In the genomic region with DNA sequence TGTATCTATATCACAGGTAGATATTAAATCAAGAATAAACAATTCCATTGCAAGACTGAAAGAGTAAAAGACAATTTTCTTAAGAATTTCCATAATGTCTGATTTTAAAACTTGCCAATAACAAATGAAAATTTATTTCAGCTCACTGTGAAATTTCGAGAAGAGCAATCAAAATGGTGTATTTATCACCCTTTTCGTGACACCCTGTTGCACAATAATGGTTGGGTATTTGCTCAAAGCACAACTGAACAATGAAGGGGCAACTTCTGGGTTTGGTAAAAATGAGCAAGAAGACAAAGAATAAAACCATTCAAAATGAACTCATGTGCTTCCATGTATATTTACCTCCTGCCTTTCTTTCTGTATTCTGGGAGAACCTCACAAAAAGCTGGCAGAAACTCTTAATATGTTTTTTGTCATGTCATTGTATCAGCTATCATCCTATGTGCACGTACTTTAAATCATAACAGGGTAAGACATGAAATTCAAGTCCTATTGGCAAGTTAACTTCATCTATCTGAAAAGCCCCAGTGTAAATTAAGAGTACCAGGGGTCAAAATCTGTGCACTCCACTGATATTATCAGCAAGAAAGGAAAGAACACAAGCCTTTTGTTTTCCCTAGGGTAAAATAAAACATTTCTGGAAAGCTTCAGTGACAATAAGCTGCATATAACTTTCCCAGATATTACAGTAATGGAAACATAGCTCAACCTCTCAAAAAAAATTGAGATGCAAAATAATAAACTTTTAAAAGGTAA, we compare ENCODE assay signal across 18 cellular contexts.
"Had no signal": no experiment of that assay in that cellular context is flagged by ENCODE, and none has a peak within 500 bp of the region (broad histone marks: within the 10 kb centered on the region; RNA-seq: fewer than 3 reads in every experiment).

No MANE protein-coding gene starts in this region.

- H3K4me1 Mint-ChIP-seq: activated naive CD8-positive, alpha-beta T cell treated with anti-CD3 and anti-CD28 coated beads for 36 hours; memory B cell; naive thymus-derived CD8-positive, alpha-beta T cell; stimulated activated memory B cell treated with anti-CD40 and anti-IgM and Interleukin-4, amounts not matched to agents 10 μg/mL and 1 μg/mL and 100 μg/mL, for 72 hours had no signal

- H3K4me3 ChIP-seq: gastroesophageal sphincter, heart right ventricle had no signal

- DNase-seq: activated CD4-positive, alpha-beta T cell treated with anti-CD3 and anti-CD28 coated beads, Interleukin-2, amount 50 U/mL, for 1 hour; activated CD8-positive, alpha-beta memory T cell treated with anti-CD3 and anti-CD28 coated beads for 24 hours; activated naive CD8-positive, alpha-beta T cell treated with anti-CD3 and anti-CD28 coated beads for 36 hours; brain microvascular endothelial cell; cerebellar nuclear complex; erythroblast; heart right ventricle; naive thymus-derived CD8-positive, alpha-beta T cell; stimulated activated CD4-positive, alpha-beta T cell treated with anti-CD3 and anti-CD28 coated beads, Interleukin-2, amount 100 ng/mL, for 48 hours; trophoblast cell had no signal

- H3K4me3 Mint-ChIP-seq: activated naive CD8-positive, alpha-beta T cell treated with anti-CD3 and anti-CD28 coated beads for 36 hours; activated T-helper 1 cell treated with anti-CD3 and anti-CD28 coated beads, Interleukin-12 subunit alpha, Interleukin-12 subunit beta, Interleukin-2, Interleukin-4 antibody, amounts not matched to agents 30 ng/mL and 10 ng/mL and 1 ng/mL, durations not matched to agents 14 hours and 24 hours and 36 hours; dendritic cell treated with granulocyte-macrophage colony-stimulating factor and Interleukin-4, amounts not matched to agents 40 ng/mL and 50 ng/mL, for 4 days; memory B cell; naive thymus-derived CD8-positive, alpha-beta T cell; stimulated activated memory B cell treated with anti-CD40 and anti-IgM and Interleukin-4, amounts not matched to agents 10 μg/mL and 1 μg/mL and 100 μg/mL, for 72 hours; T-helper 2 cell treated with Interferon-gamma antibody and Interleukin-4, amounts not matched to agents 5 μg/mL and 100 μg/mL, for 36 hours had no signal

- H3K27me3 ChIP-seq: brain microvascular endothelial cell, gastroesophageal sphincter, heart right ventricle, neutrophil had no signal

- ATAC-seq: activated CD4-positive, CD25-positive, alpha-beta regulatory T cell treated with anti-CD3 and anti-CD28 coated beads, Interleukin-2, amount 50 U/mL, for 24 hours; gastroesophageal sphincter; naive thymus-derived CD8-positive, alpha-beta T cell; stimulated activated memory B cell treated with anti-CD40 and anti-IgM and Interleukin-4, amounts not matched to agents 10 μg/mL and 1 μg/mL and 100 μg/mL, for 72 hours had no signal

- H3K36me3 Mint-ChIP-seq: activated naive CD8-positive, alpha-beta T cell treated with anti-CD3 and anti-CD28 coated beads for 36 hours; naive thymus-derived CD8-positive, alpha-beta T cell had no signal

- H3K27me3 Mint-ChIP-seq: activated naive CD8-positive, alpha-beta T cell treated with anti-CD3 and anti-CD28 coated beads for 36 hours; dendritic cell treated with granulocyte-macrophage colony-stimulating factor and Interleukin-4, amounts not matched to agents 40 ng/mL and 50 ng/mL, for 4 days; memory B cell; stimulated activated memory B cell treated with anti-CD40 and anti-IgM and Interleukin-4, amounts not matched to agents 10 μg/mL and 1 μg/mL and 100 μg/mL, for 72 hours had no signal

- H3K27ac ChIP-seq: brain microvascular endothelial cell, gastroesophageal sphincter, neutrophil had no signal

- H3K27ac Mint-ChIP-seq: activated naive CD8-positive, alpha-beta T cell treated with anti-CD3 and anti-CD28 coated beads for 36 hours; activated T-helper 1 cell treated with anti-CD3 and anti-CD28 coated beads, Interleukin-12 subunit alpha, Interleukin-12 subunit beta, Interleukin-2, Interleukin-4 antibody, amounts not matched to agents 30 ng/mL and 10 ng/mL and 1 ng/mL, durations not matched to agents 14 hours and 24 hours and 36 hours; dendritic cell treated with granulocyte-macrophage colony-stimulating factor and Interleukin-4, amounts not matched to agents 40 ng/mL and 50 ng/mL, for 4 days; memory B cell; naive thymus-derived CD8-positive, alpha-beta T cell; stimulated activated memory B cell treated with anti-CD40 and anti-IgM and Interleukin-4, amounts not matched to agents 10 μg/mL and 1 μg/mL and 100 μg/mL, for 72 hours; T-helper 2 cell treated with Interferon-gamma antibody and Interleukin-4, amounts not matched to agents 5 μg/mL and 100 μg/mL, for 36 hours had no signal

- H3K9me3 Mint-ChIP-seq: activated naive CD8-positive, alpha-beta T cell treated with anti-CD3 and anti-CD28 coated beads for 36 hours; activated T-helper 1 cell treated with anti-CD3 and anti-CD28 coated beads, Interleukin-12 subunit alpha, Interleukin-12 subunit beta, Interleukin-2, Interleukin-4 antibody, amounts not matched to agents 30 ng/mL and 10 ng/mL and 1 ng/mL, durations not matched to agents 14 hours and 24 hours and 36 hours; dendritic cell treated with granulocyte-macrophage colony-stimulating factor and Interleukin-4, amounts not matched to agents 40 ng/mL and 50 ng/mL, for 4 days; memory B cell; naive thymus-derived CD8-positive, alpha-beta T cell; stimulated activated memory B cell treated with anti-CD40 and anti-IgM and Interleukin-4, amounts not matched to agents 10 μg/mL and 1 μg/mL and 100 μg/mL, for 72 hours; T-helper 2 cell treated with Interferon-gamma antibody and Interleukin-4, amounts not matched to agents 5 μg/mL and 100 μg/mL, for 36 hours had no signal

- H3K9me3 ChIP-seq: gastroesophageal sphincter, heart right ventricle, neutrophil had no signal
